In the genomic region with DNA sequence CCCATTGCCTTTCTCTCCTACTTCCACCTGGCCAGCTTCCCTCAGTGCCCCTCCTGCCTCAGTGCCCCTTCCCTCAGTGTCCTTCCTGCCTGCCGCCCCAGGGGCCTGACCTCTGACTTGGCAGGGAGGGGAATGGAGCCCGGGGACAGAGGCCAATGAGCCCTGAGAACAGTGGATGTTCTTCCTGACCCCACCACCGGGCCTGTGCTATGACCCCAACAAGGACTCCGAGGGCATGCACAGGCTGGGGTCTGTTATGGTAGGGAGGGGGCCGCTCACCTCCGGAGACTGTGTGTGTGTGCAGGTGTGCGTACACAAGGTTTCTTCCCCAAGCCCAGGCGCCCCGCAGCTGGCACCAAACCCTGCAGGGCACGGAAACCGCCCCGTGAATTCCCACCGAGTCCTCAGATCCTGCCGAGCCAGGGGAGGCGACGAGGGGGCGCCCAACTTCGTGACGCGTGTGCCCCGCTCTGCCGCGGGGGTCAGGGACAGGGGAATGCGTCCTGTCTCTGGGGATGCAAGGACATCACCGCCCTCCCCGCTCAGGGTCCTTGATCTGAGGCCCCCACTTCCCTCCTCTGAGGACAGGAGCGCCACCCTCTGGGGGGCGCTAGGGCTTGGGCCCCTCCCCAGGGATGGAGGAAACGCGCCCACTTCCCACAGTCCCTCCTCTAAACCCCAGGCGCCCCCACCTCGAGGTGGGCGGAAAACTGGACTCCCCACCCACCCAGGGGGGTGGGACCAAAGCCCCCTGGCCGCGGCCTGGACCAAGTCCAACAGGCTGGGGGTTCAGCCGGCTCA, we compare ENCODE assay signal across 1 cellular context.
TF ChIP-seq lines count a peak whose summit lies in the region.

No MANE protein-coding gene starts in this region.

TF ChIP-seq in HepG2, 621 proteins besides CTCF, POLR2A, EP300 and RAD21 (continued from another document and continues in another):
- TF ChIP-seq PATZ1 (CRISPR knock-in tag; IDR thresholded peaks at IDR 0.05): peak; percentile 98
- TF ChIP-seq ZNF761 (CRISPR knock-in tag; conservative IDR thresholded peaks at IDR 0.05): no peak
- TF ChIP-seq ZNF251 (CRISPR knock-in tag; IDR thresholded peaks at IDR 0.05): no peak
- no peak for TF ChIP-seq ZNF256 (CRISPR knock-in tag; conservative IDR thresholded peaks at IDR 0.05)
- TF ChIP-seq MEF2D (CRISPR knock-in tag; IDR thresholded peaks at IDR 0.05): no peak
- TF ChIP-seq, protein P1, sequence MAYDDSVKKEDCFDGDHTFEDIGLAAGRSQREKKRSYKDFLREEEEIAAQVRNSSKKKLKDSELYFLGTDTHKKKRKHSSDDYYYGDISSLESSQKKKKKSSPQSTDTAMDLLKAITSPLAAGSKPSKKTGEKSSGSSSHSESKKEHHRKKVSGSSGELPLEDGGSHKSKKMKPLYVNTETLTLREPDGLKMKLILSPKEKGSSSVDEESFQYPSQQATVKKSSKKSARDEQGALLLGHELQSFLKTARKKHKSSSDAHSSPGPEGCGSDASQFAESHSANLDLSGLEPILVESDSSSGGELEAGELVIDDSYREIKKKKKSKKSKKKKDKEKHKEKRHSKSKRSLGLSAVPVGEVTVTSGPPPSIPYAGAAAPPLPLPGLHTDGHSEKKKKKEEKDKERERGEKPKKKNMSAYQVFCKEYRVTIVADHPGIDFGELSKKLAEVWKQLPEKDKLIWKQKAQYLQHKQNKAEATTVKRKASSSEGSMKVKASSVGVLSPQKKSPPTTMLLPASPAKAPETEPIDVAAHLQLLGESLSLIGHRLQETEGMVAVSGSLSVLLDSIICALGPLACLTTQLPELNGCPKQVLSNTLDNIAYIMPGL (CRISPR knock-in tag; IDR thresholded peaks at IDR 0.05; ENCODE audit: borderline replicate concordance in 1 of 2, low read depth in 1 of 2): no peak; a peak in 2 of 4 replicates
- TF ChIP-seq MTA1 (CRISPR knock-in tag; IDR thresholded peaks at IDR 0.05; ENCODE audit: borderline replicate concordance): peak; percentile 6; the same call in 1 of the 2 replicates
- TF ChIP-seq STAG1 (CRISPR knock-in tag; IDR thresholded peaks at IDR 0.05): no peak
- peak; percentile 37; the same call in 1 of the 2 replicates for TF ChIP-seq CREB1 (IDR thresholded peaks at IDR 0.05)
- TF ChIP-seq CREB1 (CRISPR knock-in tag; IDR thresholded peaks at IDR 0.05): no peak
- TF ChIP-seq ARHGAP35 (CRISPR knock-in tag; IDR thresholded peaks at IDR 0.05; ENCODE audit: borderline replicate concordance): no peak
- peak; percentile 49; the same call in 1 of the 2 replicates for TF ChIP-seq ZBTB20 (CRISPR knock-in tag; IDR thresholded peaks at IDR 0.05; ENCODE audit: borderline replicate concordance, low read depth)
- TF ChIP-seq, protein P2, sequence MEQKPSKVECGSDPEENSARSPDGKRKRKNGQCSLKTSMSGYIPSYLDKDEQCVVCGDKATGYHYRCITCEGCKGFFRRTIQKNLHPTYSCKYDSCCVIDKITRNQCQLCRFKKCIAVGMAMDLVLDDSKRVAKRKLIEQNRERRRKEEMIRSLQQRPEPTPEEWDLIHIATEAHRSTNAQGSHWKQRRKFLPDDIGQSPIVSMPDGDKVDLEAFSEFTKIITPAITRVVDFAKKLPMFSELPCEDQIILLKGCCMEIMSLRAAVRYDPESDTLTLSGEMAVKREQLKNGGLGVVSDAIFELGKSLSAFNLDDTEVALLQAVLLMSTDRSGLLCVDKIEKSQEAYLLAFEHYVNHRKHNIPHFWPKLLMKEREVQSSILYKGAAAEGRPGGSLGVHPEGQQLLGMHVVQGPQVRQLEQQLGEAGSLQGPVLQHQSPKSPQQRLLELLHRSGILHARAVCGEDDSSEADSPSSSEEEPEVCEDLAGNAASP (CRISPR knock-in tag; IDR thresholded peaks at IDR 0.05; ENCODE audit: borderline replicate concordance): no peak
- no peak for TF ChIP-seq DR1 (CRISPR knock-in tag; IDR thresholded peaks at IDR 0.05)
- no peak for TF ChIP-seq SRY (CRISPR knock-in tag; IDR thresholded peaks at IDR 0.05)
- TF ChIP-seq, protein P3, sequence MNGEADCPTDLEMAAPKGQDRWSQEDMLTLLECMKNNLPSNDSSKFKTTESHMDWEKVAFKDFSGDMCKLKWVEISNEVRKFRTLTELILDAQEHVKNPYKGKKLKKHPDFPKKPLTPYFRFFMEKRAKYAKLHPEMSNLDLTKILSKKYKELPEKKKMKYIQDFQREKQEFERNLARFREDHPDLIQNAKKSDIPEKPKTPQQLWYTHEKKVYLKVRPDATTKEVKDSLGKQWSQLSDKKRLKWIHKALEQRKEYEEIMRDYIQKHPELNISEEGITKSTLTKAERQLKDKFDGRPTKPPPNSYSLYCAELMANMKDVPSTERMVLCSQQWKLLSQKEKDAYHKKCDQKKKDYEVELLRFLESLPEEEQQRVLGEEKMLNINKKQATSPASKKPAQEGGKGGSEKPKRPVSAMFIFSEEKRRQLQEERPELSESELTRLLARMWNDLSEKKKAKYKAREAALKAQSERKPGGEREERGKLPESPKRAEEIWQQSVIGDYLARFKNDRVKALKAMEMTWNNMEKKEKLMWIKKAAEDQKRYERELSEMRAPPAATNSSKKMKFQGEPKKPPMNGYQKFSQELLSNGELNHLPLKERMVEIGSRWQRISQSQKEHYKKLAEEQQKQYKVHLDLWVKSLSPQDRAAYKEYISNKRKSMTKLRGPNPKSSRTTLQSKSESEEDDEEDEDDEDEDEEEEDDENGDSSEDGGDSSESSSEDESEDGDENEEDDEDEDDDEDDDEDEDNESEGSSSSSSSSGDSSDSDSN (CRISPR knock-in tag; IDR thresholded peaks at IDR 0.05): peak; percentile 48; the same call in 1 of the 2 replicates
- TF ChIP-seq CAMTA2 (CRISPR knock-in tag; IDR thresholded peaks at IDR 0.05; ENCODE audit: borderline replicate concordance): no peak
- TF ChIP-seq NFKBIZ (CRISPR knock-in tag; IDR thresholded peaks at IDR 0.05): no peak
- TF ChIP-seq RERE (CRISPR knock-in tag; IDR thresholded peaks at IDR 0.05; ENCODE audit: low read depth): no peak
- no peak for TF ChIP-seq MIER2 (CRISPR knock-in tag; IDR thresholded peaks at IDR 0.05)
- no peak for TF ChIP-seq MEIS1 (CRISPR knock-in tag; IDR thresholded peaks at IDR 0.05; ENCODE audit: borderline replicate concordance)
- no peak for TF ChIP-seq JARID2 (CRISPR knock-in tag; IDR thresholded peaks at IDR 0.05; ENCODE audit: insufficient replicate concordance)
- TF ChIP-seq ZNF816 (CRISPR knock-in tag; IDR thresholded peaks at IDR 0.05; ENCODE audit: borderline replicate concordance): peak; percentile 4; the same call in 1 of the 2 replicates
- TF ChIP-seq RAD51 (IDR thresholded peaks at IDR 0.05; ENCODE audit: borderline replicate concordance): no peak
- TF ChIP-seq, protein P4, sequence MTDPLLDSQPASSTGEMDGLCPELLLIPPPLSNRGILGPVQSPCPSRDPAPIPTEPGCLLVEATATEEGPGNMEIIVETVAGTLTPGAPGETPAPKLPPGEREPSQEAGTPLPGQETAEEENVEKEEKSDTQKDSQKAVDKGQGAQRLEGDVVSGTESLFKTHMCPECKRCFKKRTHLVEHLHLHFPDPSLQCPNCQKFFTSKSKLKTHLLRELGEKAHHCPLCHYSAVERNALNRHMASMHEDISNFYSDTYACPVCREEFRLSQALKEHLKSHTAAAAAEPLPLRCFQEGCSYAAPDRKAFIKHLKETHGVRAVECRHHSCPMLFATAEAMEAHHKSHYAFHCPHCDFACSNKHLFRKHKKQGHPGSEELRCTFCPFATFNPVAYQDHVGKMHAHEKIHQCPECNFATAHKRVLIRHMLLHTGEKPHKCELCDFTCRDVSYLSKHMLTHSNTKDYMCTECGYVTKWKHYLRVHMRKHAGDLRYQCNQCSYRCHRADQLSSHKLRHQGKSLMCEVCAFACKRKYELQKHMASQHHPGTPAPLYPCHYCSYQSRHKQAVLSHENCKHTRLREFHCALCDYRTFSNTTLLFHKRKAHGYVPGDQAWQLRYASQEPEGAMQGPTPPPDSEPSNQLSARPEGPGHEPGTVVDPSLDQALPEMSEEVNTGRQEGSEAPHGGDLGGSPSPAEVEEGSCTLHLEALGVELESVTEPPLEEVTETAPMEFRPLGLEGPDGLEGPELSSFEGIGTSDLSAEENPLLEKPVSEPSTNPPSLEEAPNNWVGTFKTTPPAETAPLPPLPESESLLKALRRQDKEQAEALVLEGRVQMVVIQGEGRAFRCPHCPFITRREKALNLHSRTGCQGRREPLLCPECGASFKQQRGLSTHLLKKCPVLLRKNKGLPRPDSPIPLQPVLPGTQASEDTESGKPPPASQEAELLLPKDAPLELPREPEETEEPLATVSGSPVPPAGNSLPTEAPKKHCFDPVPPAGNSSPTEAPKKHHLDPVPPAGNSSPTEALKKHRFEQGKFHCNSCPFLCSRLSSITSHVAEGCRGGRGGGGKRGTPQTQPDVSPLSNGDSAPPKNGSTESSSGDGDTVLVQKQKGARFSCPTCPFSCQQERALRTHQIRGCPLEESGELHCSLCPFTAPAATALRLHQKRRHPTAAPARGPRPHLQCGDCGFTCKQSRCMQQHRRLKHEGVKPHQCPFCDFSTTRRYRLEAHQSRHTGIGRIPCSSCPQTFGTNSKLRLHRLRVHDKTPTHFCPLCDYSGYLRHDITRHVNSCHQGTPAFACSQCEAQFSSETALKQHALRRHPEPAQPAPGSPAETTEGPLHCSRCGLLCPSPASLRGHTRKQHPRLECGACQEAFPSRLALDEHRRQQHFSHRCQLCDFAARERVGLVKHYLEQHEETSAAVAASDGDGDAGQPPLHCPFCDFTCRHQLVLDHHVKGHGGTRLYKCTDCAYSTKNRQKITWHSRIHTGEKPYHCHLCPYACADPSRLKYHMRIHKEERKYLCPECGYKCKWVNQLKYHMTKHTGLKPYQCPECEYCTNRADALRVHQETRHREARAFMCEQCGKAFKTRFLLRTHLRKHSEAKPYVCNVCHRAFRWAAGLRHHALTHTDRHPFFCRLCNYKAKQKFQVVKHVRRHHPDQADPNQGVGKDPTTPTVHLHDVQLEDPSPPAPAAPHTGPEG (CRISPR knock-in tag; IDR thresholded peaks at IDR 0.05): no peak
- TF ChIP-seq, protein P5, sequence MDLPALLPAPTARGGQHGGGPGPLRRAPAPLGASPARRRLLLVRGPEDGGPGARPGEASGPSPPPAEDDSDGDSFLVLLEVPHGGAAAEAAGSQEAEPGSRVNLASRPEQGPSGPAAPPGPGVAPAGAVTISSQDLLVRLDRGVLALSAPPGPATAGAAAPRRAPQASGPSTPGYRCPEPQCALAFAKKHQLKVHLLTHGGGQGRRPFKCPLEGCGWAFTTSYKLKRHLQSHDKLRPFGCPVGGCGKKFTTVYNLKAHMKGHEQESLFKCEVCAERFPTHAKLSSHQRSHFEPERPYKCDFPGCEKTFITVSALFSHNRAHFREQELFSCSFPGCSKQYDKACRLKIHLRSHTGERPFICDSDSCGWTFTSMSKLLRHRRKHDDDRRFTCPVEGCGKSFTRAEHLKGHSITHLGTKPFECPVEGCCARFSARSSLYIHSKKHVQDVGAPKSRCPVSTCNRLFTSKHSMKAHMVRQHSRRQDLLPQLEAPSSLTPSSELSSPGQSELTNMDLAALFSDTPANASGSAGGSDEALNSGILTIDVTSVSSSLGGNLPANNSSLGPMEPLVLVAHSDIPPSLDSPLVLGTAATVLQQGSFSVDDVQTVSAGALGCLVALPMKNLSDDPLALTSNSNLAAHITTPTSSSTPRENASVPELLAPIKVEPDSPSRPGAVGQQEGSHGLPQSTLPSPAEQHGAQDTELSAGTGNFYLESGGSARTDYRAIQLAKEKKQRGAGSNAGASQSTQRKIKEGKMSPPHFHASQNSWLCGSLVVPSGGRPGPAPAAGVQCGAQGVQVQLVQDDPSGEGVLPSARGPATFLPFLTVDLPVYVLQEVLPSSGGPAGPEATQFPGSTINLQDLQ (CRISPR knock-in tag; IDR thresholded peaks at IDR 0.05): no peak
- TF ChIP-seq CBX2 (IDR thresholded peaks at IDR 0.05; ENCODE audit: low read depth, low read length): no peak
- TF ChIP-seq CBX2 (CRISPR knock-in tag; IDR thresholded peaks at IDR 0.05; ENCODE audit: low read depth): no peak
- no peak for TF ChIP-seq NKX3-1 (CRISPR knock-in tag; IDR thresholded peaks at IDR 0.05)
- TF ChIP-seq ZNF569 (CRISPR knock-in tag; IDR thresholded peaks at IDR 0.05; ENCODE audit: borderline replicate concordance): no peak
- 0 out of 2 replicates have a peak, but pooled peaks have one; percentile 8 for TF ChIP-seq ZFP82 (CRISPR knock-in tag; IDR thresholded peaks at IDR 0.05; ENCODE audit: borderline replicate concordance)
- TF ChIP-seq KLF9 (CRISPR knock-in tag; IDR thresholded peaks at IDR 0.05; ENCODE audit: low read depth): no peak
